Comparison of ENCODE assay signal across 8 cellular contexts in genomic region chr6:151241853-151242252, GRCh38. TPM values are rescaled to one million over a fixed set of nuclear protein-coding genes. Genes with fewer than 3 reads are reported as not detected.
DNase-seq lines count a peak whose midpoint lies in the region; ATAC-seq and TF ChIP-seq lines count a peak whose summit lies in the region.

No MANE protein-coding gene starts in this region.

- TF ChIP-seq CTCF in activated B cell treated with CpG ODN at 0.5 μM for 24 hours (IDR thresholded peaks at IDR 0.05), result no peak
- TF ChIP-seq CTCF in glutamatergic neuron (IDR thresholded peaks at IDR 0.05; ENCODE audit: partially characterized antibody, unreplicated experiment), result no peak

- H3K36me3 Mint-ChIP-seq in activated B cell treated with CpG ODN at 0.5 μM for 24 hours (ENCODE audit: low read depth), result no peaks in the 10 kb centered on the region
- H3K36me3 Mint-ChIP-seq in glutamatergic neuron (ENCODE audit: unreplicated experiment), result peaks cover 6% of the 10 kb centered on the region

- H3K27ac Mint-ChIP-seq in activated B cell treated with CpG ODN at 0.5 μM for 24 hours, result no peak overlapping the region
- peak overlapping the region; percentile 93 for H3K27ac Mint-ChIP-seq in glutamatergic neuron (ENCODE audit: unreplicated experiment)

- intact Hi-C loops in activated B cell treated with CpG ODN at 0.5 μM for 24 hours (cut with micrococcal nuclease), result no loop called here

- H3K9me3 Mint-ChIP-seq in activated B cell treated with CpG ODN at 0.5 μM for 24 hours (no peaks in the 10 kb centered on the region), glutamatergic neuron (ENCODE audit: unreplicated experiment) (peaks cover 16% of the 10 kb centered on the region)

- POLR2A ChIA-PET in activated B cell treated with CpG ODN at 0.5 μM for 24 hours (lab: Charles Lee), result no interaction called here

- H3K4me1 Mint-ChIP-seq in activated B cell treated with CpG ODN at 0.5 μM for 24 hours (peaks cover 15% of the 10 kb centered on the region), glutamatergic neuron (ENCODE audit: low read depth, unreplicated experiment) (peaks cover 29% of the 10 kb centered on the region)

- peak overlapping the region; percentile 80 for H3K4me3 ChIP-seq in skeletal muscle cell (ENCODE audit: low read depth, low read length)

- H3K4me3 Mint-ChIP-seq in activated B cell treated with CpG ODN at 0.5 μM for 24 hours (peak overlapping the region; percentile 63), glutamatergic neuron (ENCODE audit: unreplicated experiment) (peak overlapping the region; percentile 100)

- CTCF ChIA-PET in activated B cell treated with CpG ODN at 0.5 μM for 24 hours (lab: Charles Lee), result no interaction called here

- H3K27me3 Mint-ChIP-seq in activated B cell treated with CpG ODN at 0.5 μM for 24 hours (peaks cover 61% of the 10 kb centered on the region), glutamatergic neuron (ENCODE audit: unreplicated experiment) (peaks cover 15% of the 10 kb centered on the region)

- DNase-seq in G401 (ENCODE audit: low spot score) (peak; percentile 55), activated B cell treated with CpG ODN at 0.5 μM for 24 hours (no peak), glutamatergic neuron (no peak), skeletal muscle cell (ENCODE audit: low read depth) (no peak), AML-193 (lab: John Stamatoyannopoulos, UW) (no peak), ACHN (no peak)
- DNase-seq in activated CD4-positive, CD25-positive, alpha-beta regulatory T cell treated with anti-CD3 and anti-CD28 coated beads, Interleukin-2, amount 50 U/mL, for 72 hours, result no peak

- in situ Hi-C loops in G401 (cut with HindIII; ENCODE audit: low sequenced_read_pairs), result no loop called here
- in situ Hi-C loops in ACHN (cut with HindIII; ENCODE audit: low pct_ligation_motif_present, low pct_unique_long_range_greater_than_20kb, low sequenced_read_pairs), result no loop called here

- ATAC-seq in activated B cell treated with CpG ODN at 0.5 μM for 24 hours (ENCODE audit: low read depth) (no peak), HG02938 (IDR thresholded peaks at IDR 0.05; ENCODE audit: unreplicated experiment) (no peak)

RNA-seq across cellular contexts. Expression of gene AKAP12, which starts 2.1 kb away (rescaled TPM):
- 13.0 and 15.4 TPM in 2 replicates for total RNA-seq in G401 (2014; rRNA removed; shearing (Covaris generic))
- total RNA-seq in activated B cell treated with CpG ODN at 0.5 μM for 24 hours, result 0.29 and 0.69 TPM in 2 replicates
- total RNA-seq in glutamatergic neuron (ENCODE audit: unreplicated experiment), result 240 TPM

Comparison
In these comparisons a context has a peak if more than half of its experiments do, and no peak if none do; other contexts are left out.
1. RNA of gene AKAP12, which starts 2.1 kb away (total RNA-seq): 240 TPM in glutamatergic neuron (single experiment); 13.0 to 15.4 TPM in G401 and 0.29 to 0.69 TPM in activated B cell treated with CpG ODN at 0.5 μM for 24 hours; every median in the first group is over 10 times any median in the second.